8 cellular contexts compared by ENCODE assay signal in the genomic region with DNA sequence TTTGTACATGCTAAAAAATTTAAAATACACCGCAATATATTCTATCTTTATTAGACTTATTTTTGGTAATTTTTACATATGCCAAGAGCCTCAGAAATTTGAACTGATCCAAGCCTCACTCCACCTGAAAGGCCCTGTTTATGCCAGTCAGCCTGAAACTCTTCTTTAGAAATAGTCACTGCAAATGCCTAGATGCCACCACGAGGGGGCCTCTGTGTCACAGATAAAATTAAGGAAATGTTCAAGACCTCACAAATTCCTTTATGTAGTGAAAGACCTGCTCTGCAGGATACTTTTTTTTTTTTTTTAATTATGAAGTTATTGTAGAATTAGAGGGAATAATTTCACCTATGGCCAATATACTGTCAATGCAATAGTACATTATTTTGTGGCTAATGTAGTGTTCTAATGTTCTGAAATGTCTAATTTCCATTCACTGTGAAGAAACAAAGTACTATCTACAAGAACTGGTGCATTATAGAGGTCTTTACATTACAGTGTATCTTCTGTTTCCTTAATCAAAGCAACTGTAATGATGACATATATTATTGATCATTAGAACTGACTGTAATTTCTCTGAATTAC.
DNase-seq lines count a peak whose midpoint lies in the region; ATAC-seq lines count a peak whose summit lies in the region.

No MANE protein-coding gene starts in this region.

- in situ Hi-C loops in Caki2 (cut with HindIII; ENCODE audit: low pct_unique_long_range_greater_than_20kb, low sequenced_read_pairs), result no loop called here

- H3K27ac Mint-ChIP-seq in T-helper 1 cell treated with Interleukin-12 subunit alpha and Interleukin-12 subunit beta and Interleukin-4 antibody, amounts not matched to agents 30 μg/mL and 1 μg/mL, for 36 hours, result peak overlapping the region; percentile 7

- H3K36me3 Mint-ChIP-seq in T-helper 1 cell treated with Interleukin-12 subunit alpha and Interleukin-12 subunit beta and Interleukin-4 antibody, amounts not matched to agents 30 μg/mL and 1 μg/mL, for 36 hours (ENCODE audit: low read depth), result no peaks in the 10 kb centered on the region

- peak; percentile 29 for DNase-seq in Caki2 (ENCODE audit: low read depth)
- DNase-seq in KG1 (lab: John Stamatoyannopoulos, UW), result peak; percentile 41
- peak in 52 of 56 donors; percentile 1 to 90 (median 39) for DNase-seq in amygdala (lab: John Stamatoyannopoulos, UW)
- peak; percentile 71 to 86 for DNase-seq in hippocampal formation (lab: John Stamatoyannopoulos, UW)
- DNase-seq in stimulated activated CD4-positive, alpha-beta T cell treated with anti-CD3 and anti-CD28 coated beads, Interleukin-12 subunit alpha, Interleukin-12 subunit beta, amount 100 ng/mL, for 48 hours (ENCODE audit: low read depth in 2 of 3, low spot score in 1 of 3), result peak; percentile 43 to 64 (median 58)
- DNase-seq in DMS79 treated with DMSO at 0.1 percent for 48 hours (lab: John Stamatoyannopoulos, UW), result no peak

- H3K4me1 Mint-ChIP-seq in T-helper 1 cell treated with Interleukin-12 subunit alpha and Interleukin-12 subunit beta and Interleukin-4 antibody, amounts not matched to agents 30 μg/mL and 1 μg/mL, for 36 hours (ENCODE audit: low read depth), result peaks cover 32% of the 10 kb centered on the region

- no peak overlapping the region for H3K4me3 Mint-ChIP-seq in T-helper 1 cell treated with Interleukin-12 subunit alpha and Interleukin-12 subunit beta and Interleukin-4 antibody, amounts not matched to agents 30 μg/mL and 1 μg/mL, for 36 hours

- ATAC-seq in GM21528 (IDR thresholded peaks at IDR 0.05; ENCODE audit: low FRiP score, unreplicated experiment), result peak; percentile 65

- H3K9me3 Mint-ChIP-seq in T-helper 1 cell treated with Interleukin-12 subunit alpha and Interleukin-12 subunit beta and Interleukin-4 antibody, amounts not matched to agents 30 μg/mL and 1 μg/mL, for 36 hours, result no peaks in the 10 kb centered on the region

- H3K27me3 Mint-ChIP-seq in T-helper 1 cell treated with Interleukin-12 subunit alpha and Interleukin-12 subunit beta and Interleukin-4 antibody, amounts not matched to agents 30 μg/mL and 1 μg/mL, for 36 hours (ENCODE audit: low read depth), result peaks cover 4% of the 10 kb centered on the region
